In genomic region chr2:27889774-27890145, GRCh38 we compare ENCODE assay signal across 8 cellular contexts. TPM values are rescaled to one million over a fixed set of nuclear protein-coding genes. Genes with fewer than 3 reads are reported as not detected.
DNase-seq lines count a peak whose midpoint lies in the region; ATAC-seq, FAIRE-seq and TF ChIP-seq lines count a peak whose summit lies in the region.

No MANE protein-coding gene starts in this region.

- H3K4me1 ChIP-seq in urinary bladder (ENCODE audit: insufficient read depth): no peaks in the 10 kb centered on the region

- no peaks in the 10 kb centered on the region for H3K9me3 Mint-ChIP-seq in memory B cell

- ATAC-seq in memory B cell (ENCODE audit: low read depth): peak; percentile 14

- H3K4me3 Mint-ChIP-seq in memory B cell: peak overlapping the region; percentile 94

- no peak for FAIRE-seq in bronchial epithelial cell (lab: Jason Lieb, UNC)

- peak; percentile 48 to 63 for DNase-seq in Kasumi-1 (lab: John Stamatoyannopoulos, UW)
- peak; percentile 17 for DNase-seq in bronchial epithelial cell (ENCODE audit: low read depth)
- DNase-seq in memory B cell (ENCODE audit: low spot score in 2 of 2): no peak
- no peak for DNase-seq in HK-2 (ENCODE audit: unreplicated experiment)
- no peak for DNase-seq in activated CD4-positive, alpha-beta T cell treated with anti-CD3 and anti-CD28 coated beads for 48 hours
- no peak for DNase-seq in hippocampal formation (lab: John Stamatoyannopoulos, UW)

- 19% methylated on average over 10 of the region's 10 CpGs for WGBS in urinary bladder

- H3K36me3 ChIP-seq in bronchial epithelial cell (ENCODE audit: control insufficient read depth, insufficient read depth, low read length) (peaks cover 2% of the 10 kb centered on the region), urinary bladder (ENCODE audit: insufficient read depth) (no peaks in the 10 kb centered on the region)

- peaks cover 21% of the 10 kb centered on the region for H3K4me1 Mint-ChIP-seq in memory B cell

- H3K27me3 Mint-ChIP-seq in memory B cell: no peaks in the 10 kb centered on the region

- peak overlapping the region; percentile 100 for H3K27ac Mint-ChIP-seq in memory B cell

- TF ChIP-seq CTCF in bronchial epithelial cell (IDR thresholded peaks at IDR 0.05; ENCODE audit: insufficient read depth, low read length, severe bottlenecking): no peak

- H3K4me3 ChIP-seq in GM08714 (ENCODE audit: low read length): peak overlapping the region; percentile 96
- peak overlapping the region; percentile 97 for H3K4me3 ChIP-seq in bronchial epithelial cell (ENCODE audit: low read depth, low read length)
- peak overlapping the region; percentile 56 for H3K4me3 ChIP-seq in urinary bladder (ENCODE audit: low read depth, low read length)

- H3K27me3 ChIP-seq in bronchial epithelial cell (ENCODE audit: control insufficient read depth, insufficient read depth, low read length): no peaks in the 10 kb centered on the region

- H3K27ac ChIP-seq in urinary bladder (ENCODE audit: low read depth): peak overlapping the region; percentile 92

- peaks cover 3% of the 10 kb centered on the region for H3K36me3 Mint-ChIP-seq in memory B cell

RNA-seq across cellular contexts. Expression of gene RBKS, which starts 0.4 kb away (rescaled TPM):
- total RNA-seq in bronchial epithelial cell: 0.79 and 0.90 TPM in 2 replicates
- 1.3 TPM for total RNA-seq in urinary bladder
- polyA plus RNA-seq in urinary bladder: 1.7 TPM

RNA-seq across cellular contexts. Expression of gene BABAM2, which starts 0.8 kb away (rescaled TPM):
- 8.4 and 15.9 TPM in 2 replicates for total RNA-seq in bronchial epithelial cell
- 40.6 TPM for total RNA-seq in urinary bladder
- 37.0 TPM for polyA plus RNA-seq in urinary bladder

Comparison
In these comparisons a context has a peak if more than half of its experiments do, and no peak if none do; other contexts are left out.
1. DNase-seq: peak in Kasumi-1 (2 of 2) and bronchial epithelial cell (single experiment); none in memory B cell (0 of 2), HK-2 (single experiment), activated CD4-positive, alpha-beta T cell treated with anti-CD3 and anti-CD28 coated beads for 48 hours (single experiment) and hippocampal formation (0 of 2).
2. Peak in every context shown above with its lines, with median percentiles within 50 percentile points of each other: H3K4me3 ChIP-seq.